ENCODE assay signal across 11 cellular contexts in the genomic region with DNA sequence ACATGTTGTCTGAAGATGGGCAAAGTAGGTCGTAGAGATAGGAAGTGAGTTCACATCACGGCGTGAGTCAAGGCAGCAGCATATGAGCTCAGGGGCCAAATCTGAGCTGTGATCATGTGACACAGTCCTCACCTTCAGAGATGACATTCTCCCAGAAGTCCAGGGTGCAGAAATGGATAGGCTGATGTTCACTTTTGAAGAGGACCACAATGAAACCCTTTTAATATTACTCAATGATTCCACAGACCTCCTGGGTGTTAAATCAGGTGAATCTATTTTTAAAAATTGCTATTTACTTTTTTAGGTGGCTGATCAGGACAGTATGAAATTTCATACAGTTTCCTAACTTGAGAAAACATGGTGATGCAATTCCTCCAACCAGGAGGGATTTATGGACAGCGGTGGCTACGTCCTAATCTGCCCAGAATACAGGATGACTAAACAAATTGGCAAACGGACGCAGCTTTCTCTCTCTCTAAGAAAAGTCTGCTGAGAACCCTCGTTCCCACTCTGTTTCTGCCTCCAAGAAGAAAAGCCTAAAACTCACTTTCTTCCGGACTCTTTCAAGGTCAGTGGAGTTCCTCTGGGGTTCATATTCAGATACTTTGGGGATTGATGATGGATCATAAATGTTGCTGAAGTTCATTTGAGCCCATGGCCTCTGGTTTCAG. TPM values are rescaled to one million over a fixed set of nuclear protein-coding genes. Genes with fewer than 3 reads are reported as not detected.
DNase-seq lines count a peak whose midpoint lies in the region; ATAC-seq and FAIRE-seq lines count a peak whose summit lies in the region.
"Had no signal": no experiment of that assay in that cellular context is flagged by ENCODE, and none has a peak within 500 bp of the region (broad histone marks: within the 10 kb centered on the region; RNA-seq: fewer than 3 reads in every experiment).

No MANE protein-coding gene starts in this region.

- WGBS in small intestine, 3 donors, result 80 to 88% (median 83%) methylated on average over 9 of the region's 9 CpGs

- no peak overlapping the region for H3K4me3 ChIP-seq in small intestine (ENCODE audit: low read depth in 1 of 2, low read length in 2 of 2)

- H3K4me3 Mint-ChIP-seq in activated T-helper 17 cell treated with anti-CD3 and anti-CD28 coated beads, Interleukin-2, amount 50 U/mL, for 72 hours, result peak overlapping the region; percentile 78

- H3K9me3 Mint-ChIP-seq in activated T-helper 17 cell treated with anti-CD3 and anti-CD28 coated beads, Interleukin-2, amount 50 U/mL, for 72 hours, result no peaks in the 10 kb centered on the region

- ATAC-seq in activated T-helper 17 cell treated with anti-CD3 and anti-CD28 coated beads, Interleukin-2, amount 50 U/mL, for 72 hours (replicated peaks), result peak; percentile 51
- ATAC-seq in Right ventricle myocardium superior (ENCODE audit: poor library complexity) (peak; percentile 76), HG03039 (IDR thresholded peaks at IDR 0.05; ENCODE audit: unreplicated experiment) (no peak)

- peaks cover 22% of the 10 kb centered on the region for H3K36me3 Mint-ChIP-seq in activated T-helper 17 cell treated with anti-CD3 and anti-CD28 coated beads, Interleukin-2, amount 50 U/mL, for 72 hours (ENCODE audit: low read depth)

- peak overlapping the region; percentile 89 for H3K27ac Mint-ChIP-seq in activated T-helper 17 cell treated with anti-CD3 and anti-CD28 coated beads, Interleukin-2, amount 50 U/mL, for 72 hours

- peak; percentile 69 for DNase-seq in activated effector memory CD4-positive, alpha-beta T cell treated with anti-CD3 and anti-CD28 coated beads, Interleukin-2, amount 50 U/mL, for 16 hours
- no peak for DNase-seq in activated effector memory CD4-positive, alpha-beta T cell treated with Interleukin-2 at 50 U/mL for 16 hours
- DNase-seq in Right ventricle myocardium superior (no peak), stromal cell of bone marrow (ENCODE audit: low read depth) (peak; percentile 91), small intestine (no peak), superior temporal gyrus (ENCODE audit: extremely low spot score) (no peak)
- DNase-seq: KG1, retina had no signal

- no peak for FAIRE-seq in small intestine (lab: Jason Lieb, UNC)
- FAIRE-seq: endometrium had no signal

- H3K27me3 ChIP-seq in small intestine (ENCODE audit: control insufficient read depth in 2 of 2, insufficient read depth in 2 of 2, low read length in 2 of 2), result no peaks in the 10 kb centered on the region

- peaks cover 2 to 9% of the 10 kb centered on the region in 2 donors for H3K4me1 ChIP-seq in small intestine (ENCODE audit: control insufficient read depth in 2 of 2, insufficient read depth in 1 of 2, low read depth in 1 of 2, low read length in 1 of 2)

- intact Hi-C loops in Right ventricle myocardium superior (cut with DNase I), result no loop called here

- no peaks in the 10 kb centered on the region for H3K36me3 ChIP-seq in small intestine (ENCODE audit: control insufficient read depth in 2 of 2, insufficient read depth in 2 of 2, low read length in 2 of 2)

- H3K27ac ChIP-seq in small intestine (ENCODE audit: low read depth in 1 of 2, low read length in 1 of 2), result no peak overlapping the region

- no peaks in the 10 kb centered on the region for H3K27me3 Mint-ChIP-seq in activated T-helper 17 cell treated with anti-CD3 and anti-CD28 coated beads, Interleukin-2, amount 50 U/mL, for 72 hours

- no peaks in the 10 kb centered on the region for H3K9me3 ChIP-seq in small intestine (ENCODE audit: control insufficient read depth, low read depth)

- H3K4me1 Mint-ChIP-seq in activated T-helper 17 cell treated with anti-CD3 and anti-CD28 coated beads, Interleukin-2, amount 50 U/mL, for 72 hours, result peaks cover 27% of the 10 kb centered on the region

RNA-seq across cellular contexts. Expression of gene B3GNT5, which starts 34.4 kb away (rescaled TPM):
- 1 to 10 TPM; 1.4 to 7.1 TPM for total RNA-seq in activated T-helper 17 cell treated with anti-CD3 and anti-CD28 coated beads, Interleukin-2, amount 50 U/mL, for 72 hours
- 1.3 TPM for total RNA-seq in Right ventricle myocardium superior
- 10 to 100 TPM; 23.4 to 47.9 (median 42.7) TPM for polyA plus RNA-seq in small intestine

Comparison
In these comparisons a context has a peak if more than half of its experiments do, and no peak if none do; other contexts are left out.
1. DNase-seq: peak in activated effector memory CD4-positive, alpha-beta T cell treated with anti-CD3 and anti-CD28 coated beads, Interleukin-2, amount 50 U/mL, for 16 hours (single experiment) and stromal cell of bone marrow (single experiment); none in activated effector memory CD4-positive, alpha-beta T cell treated with Interleukin-2 at 50 U/mL for 16 hours (single experiment), Right ventricle myocardium superior (single experiment), small intestine (single experiment) and superior temporal gyrus (single experiment).